26 cellular contexts compared by ENCODE assay signal in genomic region chr3:156433910-156434309, GRCh38.
A peak's percentile ranks its signal among the peaks of the same experiment; 100 is the strongest.
DNase-seq lines count a peak whose midpoint lies in the region; ATAC-seq, FAIRE-seq and TF ChIP-seq lines count a peak whose summit lies in the region.
"Had no signal": no experiment of that assay in that cellular context is flagged by ENCODE, and none has a peak within 500 bp of the region (broad histone marks: within the 10 kb centered on the region; RNA-seq: fewer than 3 reads in every experiment).

No MANE protein-coding gene starts in this region.

- H3K27me3 ChIP-seq in brain microvascular endothelial cell (replicated peaks) (no peaks in the 10 kb centered on the region), foreskin keratinocyte (no peaks in the 10 kb centered on the region)
- H3K27me3 ChIP-seq: BLaER1 treated with 17β-estradiol and CSF1 and Interleukin-3, amounts not matched to agents 10 nM and 100 nM; upper lobe of right lung had no signal

- H3K4me3 ChIP-seq in AG10803 (ENCODE audit: low read length) (no peak overlapping the region), brain microvascular endothelial cell (ENCODE audit: low read depth, low read length) (no peak overlapping the region)
- H3K4me3 ChIP-seq: BLaER1 treated with 17β-estradiol and CSF1 and Interleukin-3, amounts not matched to agents 10 nM and 100 nM; upper lobe of right lung had no signal

- no peak for FAIRE-seq in H54 (lab: Jason Lieb, UNC)
- FAIRE-seq: A204.1 had no signal

- in situ Hi-C loops in brain microvascular endothelial cell (cut with HindIII; ENCODE audit: low pct_ligation_motif_present, low sequenced_read_pairs) = no loop called here

- DNase-seq in AG10803 (ENCODE audit: low read depth) (peak; percentile 33), LHCN-M2 (ENCODE audit: low read depth) (peak; percentile 39), brain microvascular endothelial cell (peak; percentile 37), foreskin keratinocyte (peak in 1 of 2 donors; percentile 60), inferior parietal cortex (ENCODE audit: extremely low spot score) (no peak), H54 (ENCODE audit: insufficient read length, low spot score) (no peak)
- DNase-seq in activated naive CD4-positive, alpha-beta T cell treated with Interleukin-2 at 50 U/mL for 16 hours = no peak
- DNase-seq: activated CD8-positive, alpha-beta T cell treated with anti-CD3 and anti-CD28 coated beads for 36 hours; activated naive CD4-positive, alpha-beta T cell; activated T-cell treated with anti-CD3 and anti-CD28 coated beads, Interleukin-2, amount 50 U/mL, for 1 hour; Calu3; cerebellar nuclear complex; effector CD4-positive, alpha-beta T cell; hippocampal formation; islet precursor cell; mammary epithelial cell; NCI-H1048; NCI-H2029 treated with DMSO at 0.1 percent for 48 hours; NCI-H510A; nucleus accumbens; stimulated activated CD4-positive, alpha-beta T cell treated with anti-CD3 and anti-CD28 coated beads, Interleukin-4, amount 100 ng/mL, for 4 hours; T1000; upper lobe of right lung had no signal

- H3K27ac ChIP-seq in brain microvascular endothelial cell (no peak overlapping the region), foreskin keratinocyte (peak overlapping the region; percentile 84)
- H3K27ac ChIP-seq: BLaER1 treated with 17β-estradiol and CSF1 and Interleukin-3, amounts not matched to agents 10 nM and 100 nM; upper lobe of right lung had no signal

- TF ChIP-seq POLR2A in H54 (IDR thresholded peaks at IDR 0.05; ENCODE audit: low read depth, low read length) = no peak

- no peak for ATAC-seq in foreskin keratinocyte
- ATAC-seq in HG03457 (IDR thresholded peaks at IDR 0.05; ENCODE audit: unreplicated experiment) = no peak
- ATAC-seq: activated CD8-positive, alpha-beta T cell treated with anti-CD3 and anti-CD28 coated beads for 36 hours; upper lobe of right lung had no signal

- TF ChIP-seq CTCF in AG10803 (conservative IDR thresholded peaks at IDR 0.05; ENCODE audit: low read length) = 0 out of 2 replicates have a peak, but pooled peaks have one; percentile 2
- peak; percentile 27 for TF ChIP-seq CTCF in brain microvascular endothelial cell (IDR thresholded peaks at IDR 0.05; ENCODE audit: low read depth, low read length, missing control alignments)
- TF ChIP-seq CTCF in foreskin keratinocyte (conservative IDR thresholded peaks at IDR 0.05) = peak; percentile 34

- H3K36me3 ChIP-seq in brain microvascular endothelial cell (replicated peaks) = no peaks in the 10 kb centered on the region
- H3K36me3 ChIP-seq: BLaER1 treated with 17β-estradiol and CSF1 and Interleukin-3, amounts not matched to agents 10 nM and 100 nM; upper lobe of right lung had no signal

- H3K4me1 ChIP-seq in foreskin keratinocyte = peaks cover 40% of the 10 kb centered on the region
- H3K4me1 ChIP-seq: BLaER1 treated with 17β-estradiol and CSF1 and Interleukin-3, amounts not matched to agents 10 nM and 100 nM; upper lobe of right lung had no signal

Comparison
In these comparisons a context has a peak if more than half of its experiments do, and no peak if none do; other contexts are left out.
1. DNase-seq: peak in AG10803 (single experiment), LHCN-M2 (single experiment) and brain microvascular endothelial cell (single experiment); none in activated naive CD4-positive, alpha-beta T cell treated with Interleukin-2 at 50 U/mL for 16 hours (single experiment), inferior parietal cortex (single experiment) and H54 (single experiment).
2. Peak in every context shown above with its lines, with median percentiles within 50 percentile points of each other: CTCF ChIP-seq.